In the genomic region with DNA sequence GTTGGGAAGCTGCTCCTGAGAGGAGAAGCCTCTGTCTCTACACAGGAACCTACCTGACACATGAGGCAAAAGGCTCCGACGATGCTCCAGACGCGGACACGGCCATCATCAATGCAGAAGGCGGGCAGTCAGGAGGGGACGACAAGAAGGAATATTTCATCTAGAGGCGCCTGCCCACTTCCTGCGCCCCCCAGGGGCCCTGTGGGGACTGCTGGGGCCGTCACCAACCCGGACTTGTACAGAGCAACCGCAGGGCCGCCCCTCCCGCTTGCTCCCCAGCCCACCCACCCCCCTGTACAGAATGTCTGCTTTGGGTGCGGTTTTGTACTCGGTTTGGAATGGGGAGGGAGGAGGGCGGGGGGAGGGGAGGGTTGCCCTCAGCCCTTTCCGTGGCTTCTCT, we compare ENCODE assay signal across 25 cellular contexts. TPM values are rescaled to one million over a fixed set of nuclear protein-coding genes. Genes with fewer than 3 reads are reported as not detected.
"Had no signal": no experiment of that assay in that cellular context is flagged by ENCODE, and none has a peak within 500 bp of the region (broad histone marks: within the 10 kb centered on the region; RNA-seq: fewer than 3 reads in every experiment).

No MANE protein-coding gene starts in this region.

- H3K9me3 Mint-ChIP-seq: activated B cell treated with CpG ODN at 0.5 μM for 24 hours; activated naive CD4-positive, alpha-beta T cell treated with anti-CD3 and anti-CD28 coated beads for 36 hours; activated naive CD8-positive, alpha-beta T cell treated with anti-CD3 and anti-CD28 coated beads, Interleukin-2, amount 50 U/mL, for 24 hours; activated T-cell treated with anti-CD3 and anti-CD28 coated beads, Interleukin-2, amount 50 U/mL, for 72 hours; endodermal cell; immature natural killer cell; mesothelial cell of epicardium; natural killer cell; T-helper 1 cell treated with Interleukin-12 subunit alpha and Interleukin-12 subunit beta and Interleukin-4 antibody, amounts not matched to agents 30 μg/mL and 1 μg/mL, for 36 hours had no signal

- H3K27ac Mint-ChIP-seq: activated B cell treated with CpG ODN at 0.5 μM for 24 hours; activated naive CD4-positive, alpha-beta T cell treated with anti-CD3 and anti-CD28 coated beads for 36 hours; activated naive CD8-positive, alpha-beta T cell treated with anti-CD3 and anti-CD28 coated beads, Interleukin-2, amount 50 U/mL, for 24 hours; activated T-cell treated with anti-CD3 and anti-CD28 coated beads, Interleukin-2, amount 50 U/mL, for 72 hours; endodermal cell; mesothelial cell of epicardium; natural killer cell; T-helper 1 cell treated with Interleukin-12 subunit alpha and Interleukin-12 subunit beta and Interleukin-4 antibody, amounts not matched to agents 30 μg/mL and 1 μg/mL, for 36 hours had no signal

- ATAC-seq: activated naive CD8-positive, alpha-beta T cell treated with anti-CD3 and anti-CD28 coated beads, Interleukin-2, amount 50 U/mL, for 24 hours; activated T-cell treated with anti-CD3 and anti-CD28 coated beads, Interleukin-2, amount 50 U/mL, for 72 hours; left lung; natural killer cell had no signal

- DNase-seq: activated B cell treated with CpG ODN at 0.5 μM for 24 hours; activated CD4-positive, alpha-beta T cell treated with anti-CD3 and anti-CD28 coated beads for 4 hours; activated CD4-positive, alpha-beta T cell treated with anti-CD3 and anti-CD28 coated beads, Interleukin-2, amount 50 U/mL, for 48 hours; activated effector memory CD4-positive, alpha-beta T cell treated with Interleukin-2 at 50 U/mL for 16 hours; activated naive CD4-positive, alpha-beta T cell treated with anti-CD3 and anti-CD28 coated beads for 36 hours; activated naive CD8-positive, alpha-beta T cell treated with anti-CD3 and anti-CD28 coated beads, Interleukin-2, amount 50 U/mL, for 24 hours; activated T-cell treated with anti-CD3 and anti-CD28 coated beads, Interleukin-2, amount 50 U/mL, for 72 hours; cortex of kidney; endodermal cell; foreskin fibroblast; immature natural killer cell; left lung; mammary epithelial cell; natural killer cell; sigmoid colon; stimulated activated CD4-positive, alpha-beta T cell treated with anti-CD3 and anti-CD28 coated beads, Interleukin-2, amount 100 ng/mL, for 48 hours; stimulated activated naive CD4-positive, alpha-beta T cell; T1000; thyroid gland had no signal

- H3K4me1 Mint-ChIP-seq: activated B cell treated with CpG ODN at 0.5 μM for 24 hours, natural killer cell had no signal

- H3K4me3 Mint-ChIP-seq: activated B cell treated with CpG ODN at 0.5 μM for 24 hours; activated naive CD4-positive, alpha-beta T cell treated with anti-CD3 and anti-CD28 coated beads for 36 hours; activated naive CD8-positive, alpha-beta T cell treated with anti-CD3 and anti-CD28 coated beads, Interleukin-2, amount 50 U/mL, for 24 hours; activated T-cell treated with anti-CD3 and anti-CD28 coated beads, Interleukin-2, amount 50 U/mL, for 72 hours; endodermal cell; mesothelial cell of epicardium; natural killer cell; T-helper 1 cell treated with Interleukin-12 subunit alpha and Interleukin-12 subunit beta and Interleukin-4 antibody, amounts not matched to agents 30 μg/mL and 1 μg/mL, for 36 hours had no signal

RNA-seq across cellular contexts. Expression of a gene that starts 3.9 kb away (rescaled TPM):
- total RNA-seq: activated naive CD4-positive, alpha-beta T cell treated with anti-CD3 and anti-CD28 coated beads for 36 hours; activated T-cell treated with anti-CD3 and anti-CD28 coated beads, Interleukin-2, amount 50 U/mL, for 72 hours; endodermal cell; fibroblast of lung; kidney epithelial cell; mammary epithelial cell; natural killer cell; osteoblast; renal cortical epithelial cell had no signal
- polyA plus RNA-seq: fibroblast of lung, immature natural killer cell, mammary epithelial cell had no signal

RNA-seq across cellular contexts. Expression of a gene that starts 29.3 kb away (rescaled TPM):
- total RNA-seq: activated naive CD4-positive, alpha-beta T cell treated with anti-CD3 and anti-CD28 coated beads for 36 hours; activated T-cell treated with anti-CD3 and anti-CD28 coated beads, Interleukin-2, amount 50 U/mL, for 72 hours; fibroblast of lung; natural killer cell had no signal
- polyA plus RNA-seq: fibroblast of lung, immature natural killer cell had no signal
